In the genomic region with DNA sequence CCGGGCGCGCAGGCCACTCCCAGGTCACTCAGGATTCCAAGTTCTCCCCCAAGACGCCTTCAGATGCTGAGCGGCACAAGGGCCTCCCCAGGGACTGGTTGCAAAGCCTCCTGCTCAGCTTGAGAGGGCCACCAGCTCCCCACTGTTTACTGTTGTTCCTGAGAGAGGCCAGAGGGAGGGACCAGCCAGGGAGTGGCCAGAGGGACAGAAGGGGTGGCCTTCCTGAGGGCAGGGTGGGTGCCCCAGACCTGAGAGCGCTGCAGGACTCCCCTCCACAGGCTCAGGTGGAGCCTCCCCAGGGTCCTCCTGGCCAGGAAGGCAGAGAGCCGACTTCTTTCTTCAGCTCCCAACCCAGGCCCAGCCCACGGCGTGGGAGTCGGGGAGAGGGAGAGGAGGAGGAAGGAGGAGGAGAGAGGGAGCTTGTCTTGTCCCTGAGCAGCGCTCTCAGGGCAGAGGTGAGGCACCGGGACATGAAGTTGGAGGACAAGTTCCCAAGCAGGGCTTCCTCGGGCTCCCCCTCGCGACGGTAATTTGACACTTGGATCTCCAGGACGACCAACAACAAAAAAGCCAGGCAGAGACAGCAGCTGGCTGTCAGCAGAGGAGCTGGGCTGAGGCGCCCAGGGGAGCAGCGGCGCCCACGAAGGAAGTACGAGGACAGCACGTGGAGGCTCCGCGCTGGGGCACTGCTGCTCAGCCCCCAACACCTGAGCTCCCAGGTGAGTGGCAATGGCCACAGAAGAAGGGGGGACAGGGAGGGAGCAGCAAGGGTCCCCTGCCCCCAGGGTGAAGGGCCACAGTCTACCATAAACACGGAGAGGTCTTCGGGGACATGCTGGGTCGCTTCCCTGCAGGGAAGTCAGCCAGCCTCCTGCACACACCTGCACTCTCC, we compare ENCODE assay signal across 8 cellular contexts. TPM values are rescaled to one million over a fixed set of nuclear protein-coding genes. Genes with fewer than 3 reads are reported as not detected.
DNase-seq lines count a peak whose midpoint lies in the region; ATAC-seq and TF ChIP-seq lines count a peak whose summit lies in the region.

No MANE protein-coding gene starts in this region.

- H3K36me3 ChIP-seq in ascending aorta: peaks cover 0 to 11% of the 10 kb centered on the region in 2 donors
- no peaks in the 10 kb centered on the region for H3K36me3 ChIP-seq in prostate gland

- peak; percentile 40 to 64 (median 60) for TF ChIP-seq CTCF in ascending aorta (IDR thresholded peaks at IDR 0.05)
- peak; percentile 29 to 82 (median 66) for TF ChIP-seq CTCF in prostate gland (IDR thresholded peaks at IDR 0.05)

- WGBS in prostate gland: 3% methylated on average over 23 of the region's 28 CpGs

- H3K4me3 ChIP-seq in ascending aorta (peak overlapping the region in 1 of 2 donors; percentile 24), prostate gland (no peak overlapping the region)

- intact Hi-C loops in ascending aorta (cut with DNase I) (loop anchor here (1.0 kb wide), 1 partner anchor 115 kb away; no protein-coding TSS in a partner anchor), left cardiac atrium (cut with DNase I) (loop anchor here (2.0 to 5.0 kb wide), 2 partner anchors 113 to 119 kb away; no protein-coding TSS in a partner anchor), prostate gland (cut with DNase I) (loop anchor here (1.0 kb wide), 1 partner anchor 117 kb away; no protein-coding TSS in a partner anchor)

- DNase-seq in ELR (ENCODE audit: low read depth) (peak; percentile 93), NCI-H1048 (lab: John Stamatoyannopoulos, UW) (peak; percentile 53), ascending aorta (ENCODE audit: low spot score in 2 of 2) (peak; percentile 34 to 94), left cardiac atrium (peak; percentile 91), prostate gland (ENCODE audit: low spot score) (peak; percentile 94)

- H3K27me3 ChIP-seq in ascending aorta: no peaks in the 10 kb centered on the region
- H3K27me3 ChIP-seq in prostate gland (replicated peaks; ENCODE audit: insufficient read depth): no peaks in the 10 kb centered on the region

- H3K4me1 ChIP-seq in ascending aorta (peaks cover 11 to 19% of the 10 kb centered on the region in 2 donors), prostate gland (replicated peaks) (peaks cover 15% of the 10 kb centered on the region)

- peak overlapping the region; percentile 79 to 82 for H3K27ac ChIP-seq in ascending aorta
- peak overlapping the region; percentile 77 to 78 for H3K27ac ChIP-seq in prostate gland

- peak; percentile 90 for ATAC-seq in SK-N-SH treated with all-trans-retinoic acid at 6 μM for 48 hours
- ATAC-seq in left cardiac atrium: peak; percentile 65 to 76
- ATAC-seq in HG02610 (IDR thresholded peaks at IDR 0.05; ENCODE audit: unreplicated experiment): no peak
- no peak for ATAC-seq in HG03097 (IDR thresholded peaks at IDR 0.05; ENCODE audit: low FRiP score, unreplicated experiment)

- TF ChIP-seq POLR2A in prostate gland (IDR thresholded peaks at IDR 0.05): peak; percentile 49

- H3K9me3 ChIP-seq in ascending aorta: no peaks in the 10 kb centered on the region
- H3K9me3 ChIP-seq in prostate gland: no peaks in the 10 kb centered on the region

TF ChIP-seq in SK-N-SH treated with all-trans-retinoic acid at 6 μM for 48 hours, 23 proteins besides CTCF, POLR2A, EP300 and RAD21:
- TF ChIP-seq ESRRG (CRISPR knock-in tag; IDR thresholded peaks at IDR 0.05): no peak
- TF ChIP-seq ISL1 (CRISPR knock-in tag; IDR thresholded peaks at IDR 0.05): no peak

RNA-seq across cellular contexts. Expression of gene SMIM5, which starts 0.5 kb away (rescaled TPM):
- total RNA-seq in ascending aorta: not detected
- 10 to 100 TPM in 1 of 2 donors, 1 to 10 TPM in 1; 8.6 to 11.4 TPM for total RNA-seq in left cardiac atrium
- total RNA-seq in prostate gland: 1 to 10 TPM in 1 of 2 donors, under 1 TPM in 1; 0.27 to 4.1 TPM

RNA-seq across cellular contexts. Expression of gene RECQL5, which starts 33.2 kb away (rescaled TPM):
- total RNA-seq in ascending aorta: 7.6 TPM
- 10 to 100 TPM; 11.3 to 15.5 TPM for total RNA-seq in left cardiac atrium
- total RNA-seq in prostate gland: 100 to 1,000 TPM in 1 of 2 donors, 10 to 100 TPM in 1; 33.6 to 132 TPM

RNA-seq across cellular contexts. Expression of gene SAP30BP, which starts 33.4 kb away (rescaled TPM):
- total RNA-seq in ascending aorta (70.9 TPM), left cardiac atrium (10 to 100 TPM; 47.2 to 59.6 TPM), prostate gland (10 to 100 TPM; 50.4 to 72.3 TPM)

RNA-seq across cellular contexts. Expression of gene MYO15B, which starts 46.1 kb away (rescaled TPM):
- total RNA-seq in ascending aorta: 285 TPM
- total RNA-seq in left cardiac atrium: 10 to 100 TPM; 61.5 to 88.4 TPM
- total RNA-seq in prostate gland: 100 to 1,000 TPM in 1 of 2 donors, 10 to 100 TPM in 1; 86.5 to 214 TPM

Comparison
In these comparisons a context has a peak if more than half of its experiments do, and no peak if none do; other contexts are left out.
1. ATAC-seq: peak in SK-N-SH treated with all-trans-retinoic acid at 6 μM for 48 hours (single experiment) and left cardiac atrium (2 of 2); none in HG02610 (single experiment) and HG03097 (single experiment).
2. Peak in every context shown above with its lines, with median percentiles within 50 percentile points of each other: DNase-seq.